ENCODE assay signal across 12 cellular contexts in genomic region chr19:37519890-37520289, GRCh38. TPM values are rescaled to one million over a fixed set of nuclear protein-coding genes. Genes with fewer than 3 reads are reported as not detected.
DNase-seq lines count a peak whose midpoint lies in the region; ATAC-seq and TF ChIP-seq lines count a peak whose summit lies in the region.
"Had no signal": no experiment of that assay in that cellular context is flagged by ENCODE, and none has a peak within 500 bp of the region (broad histone marks: within the 10 kb centered on the region; RNA-seq: fewer than 3 reads in every experiment).

No MANE protein-coding gene starts in this region.

- peaks cover 18% of the 10 kb centered on the region for H3K36me3 ChIP-seq in RWPE2 (ENCODE audit: low read depth)
- H3K36me3 ChIP-seq in sigmoid colon, result peaks cover 9 to 72% (median 24%) of the 10 kb centered on the region in 4 donors
- H3K36me3 ChIP-seq: neutrophil had no signal

- no peak for TF ChIP-seq EP300 in sigmoid colon (IDR thresholded peaks at IDR 0.05)

- H3K27ac ChIP-seq in RWPE2 (ENCODE audit: poor library complexity, severe bottlenecking) (no peak overlapping the region), sigmoid colon (no peak overlapping the region)
- H3K27ac ChIP-seq: neutrophil had no signal

- no peak for TF ChIP-seq POLR2A in sigmoid colon (IDR thresholded peaks at IDR 0.05)

- H3K27me3 ChIP-seq in RWPE2 (ENCODE audit: insufficient read depth, poor library complexity, severe bottlenecking) (no peaks in the 10 kb centered on the region), sigmoid colon (no peaks in the 10 kb centered on the region)
- H3K27me3 ChIP-seq: neutrophil had no signal

- WGBS in sigmoid colon, 2 donors, result 72 to 82% methylated on average over 2 of the region's 2 CpGs

- H3K4me3 ChIP-seq in RWPE2 (ENCODE audit: severe bottlenecking), result no peak overlapping the region
- no peak overlapping the region for H3K4me3 ChIP-seq in sigmoid colon

- TF ChIP-seq CTCF in RWPE2 (IDR thresholded peaks at IDR 0.05; ENCODE audit: poor library complexity, severe bottlenecking) (no peak), sigmoid colon (IDR thresholded peaks at IDR 0.05) (no peak)

- H3K4me1 ChIP-seq in RWPE2 (ENCODE audit: insufficient read depth, poor library complexity, severe bottlenecking) (no peaks in the 10 kb centered on the region), sigmoid colon (no peaks in the 10 kb centered on the region)

- intact Hi-C loops in sigmoid colon (cut with DNase I), result no loop called here

- peaks cover 4% of the 10 kb centered on the region for H3K9me3 ChIP-seq in RWPE2 (ENCODE audit: severe bottlenecking)
- H3K9me3 ChIP-seq in sigmoid colon, result peaks cover 6 to 35% (median 9%) of the 10 kb centered on the region in 4 donors

- DNase-seq in 8988T (peak; percentile 41), ELF-1 (ENCODE audit: low read depth, low spot score) (peak; percentile 86), RWPE2 (ENCODE audit: low spot score) (no peak), iPS-NIHi7 (ENCODE audit: extremely low spot score) (peak; percentile 22), NCI-H82 treated with DMSO at 0.1 percent for 48 hours (lab: John Stamatoyannopoulos, UW; ENCODE audit: unreplicated experiment) (no peak), sigmoid colon (no peak), RPMI8226 (no peak)
- DNase-seq in activated T-cell treated with anti-CD3 and anti-CD28 coated beads, Interleukin-2, amount 50 U/mL, for 48 hours, result no peak
- DNase-seq: aorta, NCI-H1092 treated with DMSO at 0.1 percent for 48 hours, NCI-H2227 treated with DMSO at 0.1 percent for 48 hours had no signal

- peak; percentile 72 for ATAC-seq in RWPE2 (ENCODE audit: low read depth)

RNA-seq across cellular contexts. Expression of gene ZNF793, which starts 13.2 kb away (rescaled TPM):
- 1 to 10 TPM; 2.9 to 6.1 (median 5.4) TPM for total RNA-seq in sigmoid colon
- 1 to 10 TPM; 1.2 to 3.0 (median 1.6) TPM for polyA plus RNA-seq in sigmoid colon

RNA-seq across cellular contexts. Expression of gene ZNF570, which starts 50.7 kb away (rescaled TPM):
- total RNA-seq in sigmoid colon, result 1 to 10 TPM; 8.1 to 8.7 (median 8.4) TPM
- polyA plus RNA-seq in sigmoid colon, result 1 to 10 TPM; 1.8 to 2.0 (median 1.8) TPM

RNA-seq across cellular contexts. Expression of gene ZNF569, which starts 52.6 kb away (rescaled TPM):
- 10 to 100 TPM in 1 of 4 donors, 1 to 10 TPM in 3; 4.7 to 10.7 (median 5.9) TPM for total RNA-seq in sigmoid colon
- polyA plus RNA-seq in sigmoid colon, result 1 to 10 TPM in 1 of 3 donors, under 1 TPM in 2; 0.46 to 1.5 (median 0.60) TPM

Comparison
In these comparisons a context has a peak if more than half of its experiments do, and no peak if none do; other contexts are left out.
1. DNase-seq: peak in 8988T (single experiment), ELF-1 (single experiment) and iPS-NIHi7 (single experiment); none in RWPE2 (single experiment), NCI-H82 treated with DMSO at 0.1 percent for 48 hours (single experiment), sigmoid colon (single experiment), activated T-cell treated with anti-CD3 and anti-CD28 coated beads, Interleukin-2, amount 50 U/mL, for 48 hours (0 of 2) and RPMI8226 (single experiment).